7 cellular contexts compared by ENCODE assay signal in genomic region chr12:53441040-53441833, GRCh38. TPM values are rescaled to one million over a fixed set of nuclear protein-coding genes. Genes with fewer than 3 reads are reported as not detected.
DNase-seq lines count a peak whose midpoint lies in the region; ATAC-seq, FAIRE-seq and TF ChIP-seq lines count a peak whose summit lies in the region.

Gene PRR13 (plus strand): TSS chr12:53441734. CDS start chr12:53442715, 981 bp downstream.

- DNase-seq in GM18507 (ENCODE audit: extremely low spot score, insufficient read length, low read depth) (peak; percentile 90), NCI-H2029 treated with DMSO at 0.1 percent for 48 hours (lab: John Stamatoyannopoulos, UW) (peak; percentile 98), T-helper 9 cell (peak; percentile 98), astrocyte of the cerebellum (ENCODE audit: low read depth) (peak; percentile 98), hepatic stellate cell (ENCODE audit: low spot score) (peak; percentile 99), renal cortical epithelial cell (ENCODE audit: low read depth) (peak; percentile 99)

- FAIRE-seq in GM18507 (lab: Jason Lieb, UNC), result peak; percentile 96

- no peak for TF ChIP-seq CTCF in astrocyte of the cerebellum (IDR thresholded peaks at IDR 0.05; ENCODE audit: low read depth, low read length, missing control alignments)

- in situ Hi-C loops in astrocyte of the cerebellum (cut with HindIII; ENCODE audit: low sequenced_read_pairs), result no loop called here

- peak; percentile 100 for ATAC-seq in HG02981 (IDR thresholded peaks at IDR 0.05; ENCODE audit: unreplicated experiment)

- H3K4me3 ChIP-seq in astrocyte of the cerebellum (ENCODE audit: low read depth, low read length), result peak within 1 kb of the TSS; percentile 61

RNA-seq across cellular contexts. Expression of gene PRR13, which starts in this region (rescaled TPM):
- total RNA-seq in renal cortical epithelial cell, result 34.7 and 45.1 TPM in 2 replicates

Comparison
In these comparisons a context has a peak if more than half of its experiments do, and no peak if none do; other contexts are left out.
1. Peak in every context shown above with its lines: DNase-seq, ATAC-seq and H3K4me3 ChIP-seq.